In the genomic region with DNA sequence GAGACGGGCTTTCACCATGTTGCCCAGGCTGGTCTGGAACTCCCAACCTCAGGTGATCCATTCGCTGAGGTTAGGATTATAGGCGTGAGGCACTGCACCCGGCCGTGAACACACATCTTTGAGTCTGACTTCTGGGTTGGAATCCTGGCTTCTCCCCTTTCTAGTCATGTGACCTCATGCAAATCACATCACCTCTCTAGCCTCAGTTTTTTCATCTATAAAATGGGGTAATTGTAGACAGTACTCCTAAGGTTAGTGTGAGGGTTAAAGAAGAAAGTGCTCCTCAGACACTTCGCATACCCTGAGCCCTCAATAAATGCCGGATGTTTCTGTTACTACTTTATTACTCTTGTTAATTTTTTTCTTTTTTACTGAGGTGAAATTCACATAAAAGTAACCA, we compare ENCODE assay signal across 8 cellular contexts.
"Had no signal": no experiment of that assay in that cellular context is flagged by ENCODE, and none has a peak within 500 bp of the region (broad histone marks: within the 10 kb centered on the region; RNA-seq: fewer than 3 reads in every experiment).

No MANE protein-coding gene starts in this region.

- DNase-seq: GDM1, GF-D8 had no signal

- H3K4me3 ChIP-seq: GM12878 had no signal

- FAIRE-seq: G401.6, GM12878, GM12891, GM12892, GM18507, GM19239 had no signal

- ATAC-seq: GM12878 had no signal
